ENCODE assay signal across 31 cellular contexts in genomic region chr2:17821080-17821479, GRCh38. TPM values are rescaled to one million over a fixed set of nuclear protein-coding genes. Genes with fewer than 3 reads are reported as not detected.
DNase-seq lines count a peak whose midpoint lies in the region; ATAC-seq and TF ChIP-seq lines count a peak whose summit lies in the region.
"Had no signal": no experiment of that assay in that cellular context is flagged by ENCODE, and none has a peak within 500 bp of the region (broad histone marks: within the 10 kb centered on the region; RNA-seq: fewer than 3 reads in every experiment).

No MANE protein-coding gene starts in this region.

- no peak overlapping the region for H3K4me3 Mint-ChIP-seq in effector memory CD8-positive, alpha-beta T cell
- H3K4me3 Mint-ChIP-seq: activated CD4-positive, alpha-beta memory T cell treated with anti-CD3 and anti-CD28 coated beads for 36 hours; H9; stimulated activated naive CD8-positive, alpha-beta T cell treated with anti-CD3 and anti-CD28 coated beads, Interleukin-15, amount 100 ng/mL, for 72 hours had no signal

- H3K36me3 Mint-ChIP-seq in effector memory CD8-positive, alpha-beta T cell (ENCODE audit: insufficient read depth): no peaks in the 10 kb centered on the region
- H3K36me3 Mint-ChIP-seq: activated CD4-positive, alpha-beta memory T cell treated with anti-CD3 and anti-CD28 coated beads for 36 hours; naive thymus-derived CD4-positive, alpha-beta T cell had no signal

- H3K27ac Mint-ChIP-seq in effector memory CD8-positive, alpha-beta T cell: no peak overlapping the region
- H3K27ac Mint-ChIP-seq: activated CD4-positive, alpha-beta memory T cell treated with anti-CD3 and anti-CD28 coated beads for 36 hours; stimulated activated naive CD8-positive, alpha-beta T cell treated with anti-CD3 and anti-CD28 coated beads, Interleukin-15, amount 100 ng/mL, for 72 hours had no signal

- peak; percentile 3 for ATAC-seq in HG03159 (IDR thresholded peaks at IDR 0.05; ENCODE audit: unreplicated experiment)
- ATAC-seq in Right ventricle myocardium superior (ENCODE audit: poor library complexity): peak; percentile 86
- no peak for ATAC-seq in gastrocnemius medialis
- ATAC-seq in effector memory CD8-positive, alpha-beta T cell (replicated peaks): no peak
- ATAC-seq: body of pancreas; left lung; naive thymus-derived CD4-positive, alpha-beta T cell; PC-3; stimulated activated naive CD8-positive, alpha-beta T cell treated with anti-CD3 and anti-CD28 coated beads, Interleukin-15, amount 100 ng/mL, for 72 hours had no signal

- peak; percentile 87 for DNase-seq in BE2C
- DNase-seq in Right ventricle myocardium superior: no peak
- no peak for DNase-seq in gastrocnemius medialis
- no peak for DNase-seq in effector memory CD8-positive, alpha-beta T cell
- no peak for DNase-seq in posterior vena cava (ENCODE audit: low spot score)
- no peak for DNase-seq in NCI-H748 treated with DMSO at 0.1 percent for 48 hours (lab: John Stamatoyannopoulos, UW)
- DNase-seq in uterus: no peak
- DNase-seq: activated CD4-positive, alpha-beta memory T cell treated with anti-CD3 and anti-CD28 coated beads for 36 hours; activated CD4-positive, CD25-positive, alpha-beta regulatory T cell; body of pancreas; C1 segment of cervical spinal cord; H9; hippocampal formation; left lung; naive thymus-derived CD4-positive, alpha-beta T cell; NCI-H1092; NCI-H2029; PC-3; SHP77 treated with DMSO at 0.1 percent for 48 hours; stimulated activated CD4-positive, alpha-beta T cell treated with anti-CD3 and anti-CD28 coated beads, Interleukin-12 subunit alpha, Interleukin-12 subunit beta, amount 100 ng/mL, for 4 hours; stimulated activated CD4-positive, alpha-beta T cell treated with anti-CD3 and anti-CD28 coated beads, Interleukin-4, amount 100 ng/mL, for 4 hours; stimulated activated naive CD8-positive, alpha-beta T cell treated with anti-CD3 and anti-CD28 coated beads, Interleukin-15, amount 100 ng/mL, for 72 hours; SW 1271; T1000 had no signal

- H3K36me3 ChIP-seq in BE2C (no peaks in the 10 kb centered on the region), gastrocnemius medialis (no peaks in the 10 kb centered on the region), uterus (no peaks in the 10 kb centered on the region)
- H3K36me3 ChIP-seq: left lung had no signal

- H3K4me1 ChIP-seq in BE2C: peaks cover 31% of the 10 kb centered on the region
- peaks cover 27 to 29% of the 10 kb centered on the region in 2 donors for H3K4me1 ChIP-seq in gastrocnemius medialis
- H3K4me1 ChIP-seq in uterus: no peaks in the 10 kb centered on the region
- H3K4me1 ChIP-seq: body of pancreas had no signal

- H3K9me3 Mint-ChIP-seq in effector memory CD8-positive, alpha-beta T cell: no peaks in the 10 kb centered on the region
- H3K9me3 Mint-ChIP-seq: activated CD4-positive, alpha-beta memory T cell treated with anti-CD3 and anti-CD28 coated beads for 36 hours; H9; naive thymus-derived CD4-positive, alpha-beta T cell; stimulated activated naive CD8-positive, alpha-beta T cell treated with anti-CD3 and anti-CD28 coated beads, Interleukin-15, amount 100 ng/mL, for 72 hours had no signal

- intact Hi-C loops in Right ventricle myocardium superior (cut with DNase I): no loop called here
- intact Hi-C loops in gastrocnemius medialis (cut with DNase I; ENCODE audit: low total_unique reads): loop anchor here (5.0 kb wide), 1 partner anchor 34 kb away; no protein-coding TSS in a partner anchor
- intact Hi-C loops in posterior vena cava (cut with DNase I): no loop called here
- intact Hi-C loops in uterus (cut with DNase I; ENCODE audit: low total_unique reads): no loop called here

- no peak for TF ChIP-seq POLR2A in gastrocnemius medialis (IDR thresholded peaks at IDR 0.05)
- TF ChIP-seq POLR2A in uterus (IDR thresholded peaks at IDR 0.05): no peak

- in situ Hi-C loops in gastrocnemius medialis (cut with MboI; ENCODE audit: low sequenced_read_pairs in 4 of 4): loop anchor here in 1 of 4 donors (10.0 kb wide), 1 partner anchor 96 kb away; no protein-coding TSS in a partner anchor

- H3K27ac ChIP-seq in gastrocnemius medialis (peak overlapping the region; percentile 73 to 86 (median 80)), uterus (no peak overlapping the region)
- H3K27ac ChIP-seq: body of pancreas, epithelial cell of prostate, left lung had no signal

- H3K9me3 ChIP-seq in BE2C (no peaks in the 10 kb centered on the region), gastrocnemius medialis (no peaks in the 10 kb centered on the region), uterus (no peaks in the 10 kb centered on the region)
- H3K9me3 ChIP-seq: body of pancreas, left lung had no signal

- TF ChIP-seq CTCF in BE2C (IDR thresholded peaks at IDR 0.05; ENCODE audit: low read depth, low read length) (no peak), gastrocnemius medialis (IDR thresholded peaks at IDR 0.05 in 4 of 5, conservative IDR thresholded peaks at IDR 0.05 in 1 of 5) (no peak), uterus (IDR thresholded peaks at IDR 0.05) (no peak)

- H3K4me1 Mint-ChIP-seq in effector memory CD8-positive, alpha-beta T cell (ENCODE audit: low read depth in 2 of 2): peaks cover 0 to 4% of the 10 kb centered on the region in 2 donors

- H3K27me3 ChIP-seq in BE2C (no peaks in the 10 kb centered on the region), gastrocnemius medialis (no peaks in the 10 kb centered on the region), uterus (no peaks in the 10 kb centered on the region)
- H3K27me3 ChIP-seq: body of pancreas, left lung had no signal

- no peak overlapping the region for H3K4me3 ChIP-seq in BE2C (ENCODE audit: low read depth, low read length)
- H3K4me3 ChIP-seq in gastrocnemius medialis: no peak overlapping the region
- no peak overlapping the region for H3K4me3 ChIP-seq in uterus
- H3K4me3 ChIP-seq: body of pancreas, left lung had no signal

- peaks cover 48 to 53% of the 10 kb centered on the region in 2 donors for H3K27me3 Mint-ChIP-seq in effector memory CD8-positive, alpha-beta T cell

RNA-seq across cellular contexts. Expression of gene MSGN1, which starts 4.8 kb away (rescaled TPM):
- not detected for polyA plus RNA-seq in BE2C (2012; ENCODE audit: insufficient read depth, insufficient read length, low read depth)
- total RNA-seq in Right ventricle myocardium superior: not detected
- total RNA-seq in gastrocnemius medialis: not detected
- not detected for total RNA-seq in posterior vena cava
- not detected for total RNA-seq in uterus
- total RNA-seq: A673; activated CD4-positive, alpha-beta memory T cell treated with anti-CD3 and anti-CD28 coated beads for 36 hours; body of pancreas; chondrocyte; fibroblast of villous mesenchyme; H9; left lung; naive thymus-derived CD4-positive, alpha-beta T cell; osteoblast; PC-3; ureter had no signal
- polyA plus RNA-seq: naive thymus-derived CD4-positive, alpha-beta T cell had no signal

RNA-seq across cellular contexts. Expression of gene KCNS3, which starts 57.4 kb away (rescaled TPM):
- polyA plus RNA-seq in BE2C (2012; ENCODE audit: insufficient read depth, insufficient read length, low read depth): not detected
- total RNA-seq in Right ventricle myocardium superior (4.2 TPM), gastrocnemius medialis (100 to 1,000 TPM in 1 of 4 donors, 10 to 100 TPM in 3; 25.8 to 103 (median 65.6) TPM), posterior vena cava (1 to 10 TPM; 3.1 to 7.2 TPM), uterus (10 to 100 TPM in 3 of 4 donors, 1 to 10 TPM in 1; 4.8 to 67.6 (median 11.6) TPM)
- total RNA-seq: naive thymus-derived CD4-positive, alpha-beta T cell had no signal
- polyA plus RNA-seq: naive thymus-derived CD4-positive, alpha-beta T cell had no signal

Comparison
In these comparisons a context has a peak if more than half of its experiments do, and no peak if none do; other contexts are left out.
1. ATAC-seq: peak in HG03159 (single experiment) and Right ventricle myocardium superior (single experiment); none in gastrocnemius medialis (0 of 2) and effector memory CD8-positive, alpha-beta T cell (single experiment).
2. H3K27ac ChIP-seq: peak in gastrocnemius medialis (4 of 4); none in uterus (0 of 2).